8 cellular contexts compared by ENCODE assay signal in the genomic region with DNA sequence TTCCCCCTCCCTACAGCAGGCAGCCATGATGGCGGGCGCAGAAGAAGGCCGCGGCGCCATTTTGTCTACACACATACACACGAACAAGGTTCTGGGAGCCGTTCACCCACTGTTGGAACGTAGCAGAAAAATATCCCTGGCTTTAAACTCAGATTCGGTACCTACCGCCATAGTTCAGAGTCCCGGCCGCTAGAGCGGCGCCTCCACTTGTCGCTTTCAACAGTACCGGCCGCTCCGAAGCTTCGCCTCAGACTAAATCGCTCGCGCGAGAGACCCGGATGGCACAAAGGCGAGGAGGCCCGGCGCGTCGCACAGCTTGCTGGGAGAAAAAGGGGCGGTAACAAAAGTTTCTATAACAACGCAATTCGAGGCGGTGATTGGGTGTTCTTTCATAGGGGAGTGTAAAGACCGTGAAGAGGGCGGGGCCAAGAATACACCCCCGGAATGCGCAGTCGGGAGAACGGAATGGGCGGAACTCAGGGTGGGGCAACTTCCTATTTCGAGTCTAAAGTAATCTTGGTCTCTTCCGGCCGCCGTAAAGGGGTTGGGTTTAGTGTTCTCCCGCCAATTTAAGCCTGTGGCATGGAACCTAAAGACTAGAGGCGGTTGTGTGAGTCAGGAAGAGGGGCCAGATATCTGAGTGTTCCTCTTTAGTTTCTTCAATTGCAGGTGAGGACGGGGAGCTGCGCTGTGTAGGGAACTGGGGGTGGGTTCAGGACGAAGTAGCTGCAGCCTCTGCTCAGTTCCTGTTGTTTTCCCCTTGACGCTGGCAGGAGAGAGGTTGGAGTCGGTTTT. TPM values are rescaled to one million over a fixed set of nuclear protein-coding genes. Genes with fewer than 3 reads are reported as not detected.
DNase-seq lines count a peak whose midpoint lies in the region; ATAC-seq, FAIRE-seq and TF ChIP-seq lines count a peak whose summit lies in the region.

A gene with protein sequence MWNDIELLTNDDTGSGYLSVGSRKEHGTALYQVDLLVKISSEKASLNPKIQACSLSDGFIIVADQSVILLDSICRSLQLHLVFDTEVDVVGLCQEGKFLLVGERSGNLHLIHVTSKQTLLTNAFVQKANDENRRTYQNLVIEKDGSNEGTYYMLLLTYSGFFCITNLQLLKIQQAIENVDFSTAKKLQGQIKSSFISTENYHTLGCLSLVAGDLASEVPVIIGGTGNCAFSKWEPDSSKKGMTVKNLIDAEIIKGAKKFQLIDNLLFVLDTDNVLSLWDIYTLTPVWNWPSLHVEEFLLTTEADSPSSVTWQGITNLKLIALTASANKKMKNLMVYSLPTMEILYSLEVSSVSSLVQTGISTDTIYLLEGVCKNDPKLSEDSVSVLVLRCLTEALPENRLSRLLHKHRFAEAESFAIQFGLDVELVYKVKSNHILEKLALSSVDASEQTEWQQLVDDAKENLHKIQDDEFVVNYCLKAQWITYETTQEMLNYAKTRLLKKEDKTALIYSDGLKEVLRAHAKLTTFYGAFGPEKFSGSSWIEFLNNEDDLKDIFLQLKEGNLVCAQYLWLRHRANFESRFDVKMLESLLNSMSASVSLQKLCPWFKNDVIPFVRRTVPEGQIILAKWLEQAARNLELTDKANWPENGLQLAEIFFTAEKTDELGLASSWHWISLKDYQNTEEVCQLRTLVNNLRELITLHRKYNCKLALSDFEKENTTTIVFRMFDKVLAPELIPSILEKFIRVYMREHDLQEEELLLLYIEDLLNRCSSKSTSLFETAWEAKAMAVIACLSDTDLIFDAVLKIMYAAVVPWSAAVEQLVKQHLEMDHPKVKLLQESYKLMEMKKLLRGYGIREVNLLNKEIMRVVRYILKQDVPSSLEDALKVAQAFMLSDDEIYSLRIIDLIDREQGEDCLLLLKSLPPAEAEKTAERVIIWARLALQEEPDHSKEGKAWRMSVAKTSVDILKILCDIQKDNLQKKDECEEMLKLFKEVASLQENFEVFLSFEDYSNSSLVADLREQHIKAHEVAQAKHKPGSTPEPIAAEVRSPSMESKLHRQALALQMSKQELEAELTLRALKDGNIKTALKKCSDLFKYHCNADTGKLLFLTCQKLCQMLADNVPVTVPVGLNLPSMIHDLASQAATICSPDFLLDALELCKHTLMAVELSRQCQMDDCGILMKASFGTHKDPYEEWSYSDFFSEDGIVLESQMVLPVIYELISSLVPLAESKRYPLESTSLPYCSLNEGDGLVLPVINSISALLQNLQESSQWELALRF (N-terminal part only) (plus strand): TSS at position 567 of the 795 bp plus-strand sequence. CDS start 2,815 bp downstream, outside the sequence.
A gene with protein sequence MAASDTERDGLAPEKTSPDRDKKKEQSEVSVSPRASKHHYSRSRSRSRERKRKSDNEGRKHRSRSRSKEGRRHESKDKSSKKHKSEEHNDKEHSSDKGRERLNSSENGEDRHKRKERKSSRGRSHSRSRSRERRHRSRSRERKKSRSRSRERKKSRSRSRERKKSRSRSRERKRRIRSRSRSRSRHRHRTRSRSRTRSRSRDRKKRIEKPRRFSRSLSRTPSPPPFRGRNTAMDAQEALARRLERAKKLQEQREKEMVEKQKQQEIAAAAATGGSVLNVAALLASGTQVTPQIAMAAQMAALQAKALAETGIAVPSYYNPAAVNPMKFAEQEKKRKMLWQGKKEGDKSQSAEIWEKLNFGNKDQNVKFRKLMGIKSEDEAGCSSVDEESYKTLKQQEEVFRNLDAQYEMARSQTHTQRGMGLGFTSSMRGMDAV (minus strand): TSS at position 254 of the 795 bp plus-strand sequence. CDS start 83 bp downstream, at position 171.

- intact Hi-C loops in activated T-helper 2 cell treated with anti-CD3 and anti-CD28 coated beads, Interferon-gamma antibody, Interleukin-2, Interleukin-4, amounts not matched to agents 10 μg/mL and 5 μg/mL and 100 μg/mL, durations not matched to agents 14 hours and 24 hours and 36 hours (cut with micrococcal nuclease) = loop anchor here (1.0 to 10.0 kb wide), 6 partner anchors 26 to 448 kb away; a partner anchor contains a TSS
- intact Hi-C loops in natural killer cell (cut with micrococcal nuclease) = loop anchor here (1.0 to 5.0 kb wide), 3 partner anchors 26 to 260 kb away; a partner anchor contains a TSS

- H3K9ac ChIP-seq in Loucy (ENCODE audit: low read depth, low read length, poor library complexity, severe bottlenecking) = peak within 1 kb of the TSS; percentile 100

- DNase-seq in ELF-1 (ENCODE audit: low read depth, low spot score) = peak; percentile 100
- peak; percentile 81 for DNase-seq in H54 (ENCODE audit: insufficient read length, low spot score)
- DNase-seq in RWPE2 (ENCODE audit: low spot score) = peak; percentile 98
- peak; percentile 99 for DNase-seq in activated T-helper 2 cell treated with anti-CD3 and anti-CD28 coated beads, Interferon-gamma antibody, Interleukin-2, Interleukin-4, amounts not matched to agents 10 μg/mL and 5 μg/mL and 100 μg/mL, durations not matched to agents 14 hours and 24 hours and 36 hours (ENCODE audit: low spot score)
- DNase-seq in fibroblast of pulmonary artery (ENCODE audit: low read depth) = peak; percentile 100
- DNase-seq in natural killer cell = peak; percentile 93
- peak; percentile 98 for DNase-seq in stimulated activated naive CD4-positive, alpha-beta T cell treated with Interleukin-2 at 50 U/mL for 16 hours (lab: John Stamatoyannopoulos, UW)

- ATAC-seq in RWPE2 (ENCODE audit: low read depth) (peak; percentile 86), natural killer cell (peak; percentile 91 to 98 (median 92))

- peak within 1 kb of the TSS; percentile 89 for H3K4me2 ChIP-seq in Loucy (ENCODE audit: low read depth, low read length, poor library complexity, severe bottlenecking)

- H3K9me3 Mint-ChIP-seq in activated T-helper 2 cell treated with anti-CD3 and anti-CD28 coated beads, Interferon-gamma antibody, Interleukin-2, Interleukin-4, amounts not matched to agents 10 μg/mL and 5 μg/mL and 100 μg/mL, durations not matched to agents 14 hours and 24 hours and 36 hours = no peaks in the 10 kb centered on the region
- no peaks in the 10 kb centered on the region for H3K9me3 Mint-ChIP-seq in natural killer cell

- peak within 1 kb of the TSS; percentile 100 for H3K4me3 ChIP-seq in Loucy (ENCODE audit: low read length, poor library complexity, severe bottlenecking)
- H3K4me3 ChIP-seq in RWPE2 (ENCODE audit: severe bottlenecking) = peak within 1 kb of the TSS; percentile 83
- peak within 1 kb of the TSS; percentile 100 for H3K4me3 ChIP-seq in fibroblast of pulmonary artery (replicated peaks; ENCODE audit: low read depth, low read length)

- H3K4me3 Mint-ChIP-seq in activated T-helper 2 cell treated with anti-CD3 and anti-CD28 coated beads, Interferon-gamma antibody, Interleukin-2, Interleukin-4, amounts not matched to agents 10 μg/mL and 5 μg/mL and 100 μg/mL, durations not matched to agents 14 hours and 24 hours and 36 hours (ENCODE audit: low read depth) = no peak within 1 kb of the TSS
- no peak within 1 kb of the TSS for H3K4me3 Mint-ChIP-seq in natural killer cell

- H3K9me2 ChIP-seq in Loucy (replicated peaks; ENCODE audit: low read depth, low read length) = no peaks in the 10 kb centered on the region

- FAIRE-seq in H54 (lab: Jason Lieb, UNC) = peak; percentile 99

- peaks cover 35% of the 10 kb centered on the region for H3K4me1 Mint-ChIP-seq in activated T-helper 2 cell treated with anti-CD3 and anti-CD28 coated beads, Interferon-gamma antibody, Interleukin-2, Interleukin-4, amounts not matched to agents 10 μg/mL and 5 μg/mL and 100 μg/mL, durations not matched to agents 14 hours and 24 hours and 36 hours (ENCODE audit: low read depth)
- H3K4me1 Mint-ChIP-seq in natural killer cell = peaks cover 29% of the 10 kb centered on the region in 2 donors

- H3K27ac Mint-ChIP-seq in activated T-helper 2 cell treated with anti-CD3 and anti-CD28 coated beads, Interferon-gamma antibody, Interleukin-2, Interleukin-4, amounts not matched to agents 10 μg/mL and 5 μg/mL and 100 μg/mL, durations not matched to agents 14 hours and 24 hours and 36 hours = no peak within 1 kb of the TSS
- H3K27ac Mint-ChIP-seq in natural killer cell = no peak within 1 kb of the TSS

- H3K27ac ChIP-seq in RWPE2 (ENCODE audit: poor library complexity, severe bottlenecking) = peak within 1 kb of the TSS; percentile 84

- TF ChIP-seq CTCF in Loucy (conservative IDR thresholded peaks at IDR 0.05; ENCODE audit: low read length) (no peak), RWPE2 (IDR thresholded peaks at IDR 0.05; ENCODE audit: poor library complexity, severe bottlenecking) (no peak), fibroblast of pulmonary artery (IDR thresholded peaks at IDR 0.05; ENCODE audit: low read length, missing control alignments) (no peak), natural killer cell (IDR thresholded peaks at IDR 0.05) (no peak)

- H3K27me3 Mint-ChIP-seq in activated T-helper 2 cell treated with anti-CD3 and anti-CD28 coated beads, Interferon-gamma antibody, Interleukin-2, Interleukin-4, amounts not matched to agents 10 μg/mL and 5 μg/mL and 100 μg/mL, durations not matched to agents 14 hours and 24 hours and 36 hours (ENCODE audit: low read depth) = no peaks in the 10 kb centered on the region
- no peaks in the 10 kb centered on the region for H3K27me3 Mint-ChIP-seq in natural killer cell (ENCODE audit: low read depth in 2 of 2)

- H4K20me1 ChIP-seq in Loucy (ENCODE audit: insufficient read depth, low read length, poor library complexity, severe bottlenecking) = peaks cover 56% of the 10 kb centered on the region

- H3K36me3 ChIP-seq in Loucy (ENCODE audit: insufficient read depth, low read length) (peaks cover 16% of the 10 kb centered on the region), RWPE2 (ENCODE audit: low read depth) (peaks cover 77% of the 10 kb centered on the region)

- H3F3A ChIP-seq in Loucy (ENCODE audit: low read depth) = no peaks in the 10 kb centered on the region

- H3K9me3 ChIP-seq in Loucy (ENCODE audit: insufficient read depth, low read depth, low read length) (no peaks in the 10 kb centered on the region), RWPE2 (ENCODE audit: severe bottlenecking) (no peaks in the 10 kb centered on the region)

- peak within 1 kb of the TSS; percentile 84 for H2AFZ ChIP-seq in Loucy (ENCODE audit: low read length)

- peaks cover 95% of the 10 kb centered on the region for H3K79me2 ChIP-seq in Loucy (ENCODE audit: insufficient read depth, low read length)

- peaks cover 55% of the 10 kb centered on the region for H3K36me3 Mint-ChIP-seq in activated T-helper 2 cell treated with anti-CD3 and anti-CD28 coated beads, Interferon-gamma antibody, Interleukin-2, Interleukin-4, amounts not matched to agents 10 μg/mL and 5 μg/mL and 100 μg/mL, durations not matched to agents 14 hours and 24 hours and 36 hours (ENCODE audit: low read depth)
- no peaks in the 10 kb centered on the region for H3K36me3 Mint-ChIP-seq in natural killer cell

- H3K4me1 ChIP-seq in Loucy (ENCODE audit: insufficient read depth, low read length, poor library complexity, severe bottlenecking) = peaks cover 51% of the 10 kb centered on the region
- H3K4me1 ChIP-seq in RWPE2 (ENCODE audit: insufficient read depth, poor library complexity, severe bottlenecking) = peaks cover 27% of the 10 kb centered on the region

- TF ChIP-seq POLR2A in H54 (IDR thresholded peaks at IDR 0.05; ENCODE audit: low read depth, low read length) = peak; percentile 73

- H3K27me3 ChIP-seq in Loucy (ENCODE audit: insufficient read depth, low read length, poor library complexity, severe bottlenecking) (peaks cover 4% of the 10 kb centered on the region), RWPE2 (ENCODE audit: insufficient read depth, poor library complexity, severe bottlenecking) (no peaks in the 10 kb centered on the region)

RNA-seq across cellular contexts. Expression of the first gene that starts in this region (rescaled TPM):
- 121 and 122 TPM in 2 replicates for total RNA-seq in activated T-helper 2 cell treated with anti-CD3 and anti-CD28 coated beads, Interferon-gamma antibody, Interleukin-2, Interleukin-4, amounts not matched to agents 10 μg/mL and 5 μg/mL and 100 μg/mL, durations not matched to agents 14 hours and 24 hours and 36 hours
- 10 to 100 TPM; 31.3 to 33.8 (median 33.2) TPM for total RNA-seq in natural killer cell

RNA-seq across cellular contexts. Expression of the second gene that starts in this region (rescaled TPM):
- 105 and 107 TPM in 2 replicates for total RNA-seq in activated T-helper 2 cell treated with anti-CD3 and anti-CD28 coated beads, Interferon-gamma antibody, Interleukin-2, Interleukin-4, amounts not matched to agents 10 μg/mL and 5 μg/mL and 100 μg/mL, durations not matched to agents 14 hours and 24 hours and 36 hours
- 100 to 1,000 TPM; 252 to 310 (median 266) TPM for total RNA-seq in natural killer cell

Comparison
In these comparisons a context has a peak if more than half of its experiments do, and no peak if none do; other contexts are left out.
1. Peak in every context shown above with its lines: DNase-seq, ATAC-seq, H3K4me3 ChIP-seq and H3K27ac ChIP-seq.